ENCODE assay signal across 1 cellular context in genomic region chr5:150349681-150350275, GRCh38.
TF ChIP-seq lines count a peak whose summit lies in the region.

No MANE protein-coding gene starts in this region.

TF ChIP-seq in A549, 52 proteins besides CTCF, POLR2A, EP300 and RAD21:
- TF ChIP-seq CHD2 (IDR thresholded peaks at IDR 0.05; ENCODE audit: low read length, partially characterized antibody) (no peak), E2F6 (IDR thresholded peaks at IDR 0.05; ENCODE audit: borderline replicate concordance, low read depth) (no peak), FOSB (CRISPR knock-in tag; IDR thresholded peaks at IDR 0.05) (no peak), FOSL2 (IDR thresholded peaks at IDR 0.05) (no peak), FOSL2 (CRISPR knock-in tag; IDR thresholded peaks at IDR 0.05) (no peak)
TF ChIP-seq in A549: peak in this region for 0.
